8 cellular contexts compared by ENCODE assay signal in the genomic region with DNA sequence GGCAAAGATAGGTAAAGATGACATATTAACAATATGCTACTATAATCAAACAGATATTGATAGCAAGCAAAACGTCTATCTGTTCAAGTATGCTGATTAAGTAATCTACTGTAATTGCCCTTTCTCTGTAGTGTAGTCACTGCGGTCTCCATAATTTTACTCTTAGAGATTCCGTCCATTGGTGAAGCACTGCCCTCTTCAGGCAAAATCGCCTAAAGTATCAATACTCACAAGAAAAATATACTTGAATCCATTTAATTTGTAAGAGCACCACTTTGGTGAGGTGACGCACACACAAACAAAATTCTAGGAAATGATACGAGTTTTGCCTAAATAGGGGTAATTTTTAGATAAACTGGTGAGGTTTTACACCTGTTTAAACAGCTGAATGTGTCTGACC.
DNase-seq lines count a peak whose midpoint lies in the region; ATAC-seq and TF ChIP-seq lines count a peak whose summit lies in the region.

No MANE protein-coding gene starts in this region.

- H3K27ac ChIP-seq in OCI-LY7 (ENCODE audit: low read depth, low read length, poor library complexity, severe bottlenecking) = no peak overlapping the region
- no peak overlapping the region for H3K27ac ChIP-seq in stomach

- peak in 2 of 3 experiments; percentile 20 to 69 for DNase-seq in NCI-H1417 (lab: John Stamatoyannopoulos, UW)
- DNase-seq in NCI-H1417 treated with DMSO at 0.1 percent for 48 hours (lab: John Stamatoyannopoulos, UW) = no peak
- no peak for DNase-seq in OCI-LY7 (ENCODE audit: low spot score)
- DNase-seq in fibroblast of mammary gland (ENCODE audit: low read depth) = peak; percentile 62
- DNase-seq in stomach = peak; percentile 29
- DNase-seq in activated CD4-positive, alpha-beta T cell treated with anti-CD3 and anti-CD28 coated beads, Interleukin-2, amount 50 U/mL, for 48 hours = no peak
- DNase-seq in NCI-H187 treated with DMSO at 0.1 percent for 48 hours (lab: John Stamatoyannopoulos, UW) = no peak

- no peak overlapping the region for H2AFZ ChIP-seq in OCI-LY7 (ENCODE audit: low read length)

- no TSS peak for BruUV-seq in OCI-LY7 (replicated peaks; lab: Mats Ljungman, UMichigan)

- WGBS in stomach, 5 donors = 18 to 32% (median 21%) methylated on average over 6 of the region's 6 CpGs

- TF ChIP-seq EP300 in stomach (IDR thresholded peaks at IDR 0.05) = no peak

- no peaks in the 10 kb centered on the region for H4K20me1 ChIP-seq in OCI-LY7 (ENCODE audit: insufficient read depth, low read length)

- H3K4me3 ChIP-seq in OCI-LY7 (ENCODE audit: low read depth, low read length, poor library complexity, severe bottlenecking) = no peak overlapping the region
- H3K4me3 ChIP-seq in fibroblast of mammary gland (ENCODE audit: control insufficient read depth, low read depth, low read length) = no peak overlapping the region
- H3K4me3 ChIP-seq in stomach = no peak overlapping the region

- CTCF ChIA-PET in OCI-LY7 (lab: Charles Lee; ENCODE audit: unreplicated experiment) = no interaction called here

- H3K9me3 ChIP-seq in OCI-LY7 (ENCODE audit: low read length) = no peaks in the 10 kb centered on the region
- no peaks in the 10 kb centered on the region for H3K9me3 ChIP-seq in stomach

- H3K36me3 ChIP-seq in OCI-LY7 (ENCODE audit: insufficient read depth, low read length) = no peaks in the 10 kb centered on the region
- H3K36me3 ChIP-seq in stomach = no peaks in the 10 kb centered on the region

- POLR2A ChIA-PET in OCI-LY7 (lab: Charles Lee) = no interaction called here

- no peaks in the 10 kb centered on the region for H3K27me3 ChIP-seq in stomach

- TF ChIP-seq CTCF in OCI-LY7 (conservative IDR thresholded peaks at IDR 0.05; ENCODE audit: low read length) (0 out of 2 replicates have a peak, but pooled peaks have one; percentile 30), fibroblast of mammary gland (conservative IDR thresholded peaks at IDR 0.05; ENCODE audit: control insufficient read depth, insufficient read depth, low read depth, low read length) (peak; percentile 52), stomach (IDR thresholded peaks at IDR 0.05) (peak in 2 of 7 experiments; percentile 22 to 36)

- H3K9me2 ChIP-seq in OCI-LY7 (ENCODE audit: insufficient read depth, low read length) = no peaks in the 10 kb centered on the region

- no peak overlapping the region for H3K4me2 ChIP-seq in OCI-LY7 (ENCODE audit: low read length)

- no peak for TF ChIP-seq POLR2A in stomach (IDR thresholded peaks at IDR 0.05)

- intact Hi-C loops in OCI-LY7 (cut with micrococcal nuclease; ENCODE audit: unreplicated experiment) (no loop called here), stomach (cut with DNase I; ENCODE audit: low total_unique reads) (no loop called here)

- H3K79me2 ChIP-seq in OCI-LY7 (ENCODE audit: insufficient read depth, low read depth, low read length) = no peaks in the 10 kb centered on the region

- H3K4me1 ChIP-seq in OCI-LY7 (ENCODE audit: insufficient read depth, low read length, poor library complexity, severe bottlenecking) (no peaks in the 10 kb centered on the region), stomach (peaks cover 0 to 9% (median 4%) of the 10 kb centered on the region in 4 donors)

- ATAC-seq in HG03378 (IDR thresholded peaks at IDR 0.05; ENCODE audit: unreplicated experiment) = no peak

Comparison
In these comparisons a context has a peak if more than half of its experiments do, and no peak if none do; other contexts are left out.
1. DNase-seq: peak in NCI-H1417 (2 of 3), fibroblast of mammary gland (single experiment) and stomach (single experiment); none in NCI-H1417 treated with DMSO at 0.1 percent for 48 hours (single experiment), OCI-LY7 (single experiment), activated CD4-positive, alpha-beta T cell treated with anti-CD3 and anti-CD28 coated beads, Interleukin-2, amount 50 U/mL, for 48 hours (0 of 2) and NCI-H187 treated with DMSO at 0.1 percent for 48 hours (single experiment).